ENCODE assay signal across 13 cellular contexts in the genomic region with DNA sequence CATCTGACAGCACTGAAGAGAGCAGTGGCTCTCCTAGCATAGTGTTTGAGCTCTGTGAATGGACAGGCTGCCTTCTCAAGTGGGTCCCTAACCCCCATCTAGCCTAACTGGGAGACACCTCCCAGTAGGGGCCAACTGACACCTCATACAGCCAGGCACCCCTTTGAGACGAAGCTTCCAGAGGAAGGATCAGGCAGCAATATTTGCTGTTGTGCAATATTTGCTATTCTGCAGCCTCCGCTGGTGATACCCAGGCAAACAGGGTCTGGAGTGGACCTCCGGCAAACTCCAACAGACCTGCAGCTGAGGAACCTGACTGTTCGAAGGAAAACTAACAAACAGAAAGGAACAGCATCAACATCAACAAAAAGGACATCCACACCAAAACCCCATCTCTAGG. TPM values are rescaled to one million over a fixed set of nuclear protein-coding genes. Genes with fewer than 3 reads are reported as not detected.
"Had no signal": no experiment of that assay in that cellular context is flagged by ENCODE, and none has a peak within 500 bp of the region (broad histone marks: within the 10 kb centered on the region; RNA-seq: fewer than 3 reads in every experiment).

No MANE protein-coding gene starts in this region.

RNA-seq across cellular contexts. Expression of a gene that starts 44.0 kb away (rescaled TPM):
- total RNA-seq: activated B cell treated with CpG ODN at 0.5 μM for 24 hours; activated CD4-positive, alpha-beta memory T cell treated with anti-CD3 and anti-CD28 coated beads for 36 hours; activated CD4-positive, alpha-beta memory T cell treated with anti-CD3 and anti-CD28 coated beads, Interleukin-2, amount 10 ng/mL, durations not matched to agents 7 days and 5 days; activated CD4-positive, alpha-beta T cell treated with anti-CD3 and anti-CD28 coated beads for 36 hours; activated CD4-positive, alpha-beta T cell treated with anti-CD3 and anti-CD28 coated beads, Interleukin-2, amount 10 ng/mL, durations not matched to agents 24 days and 14 days; activated CD4-positive, alpha-beta T cell treated with anti-CD3 and anti-CD28 coated beads, Interleukin-2, amount 10 ng/mL, durations not matched to agents 7 days and 5 days; activated CD8-positive, alpha-beta memory T cell treated with anti-CD3 and anti-CD28 coated beads for 36 hours; activated CD8-positive, alpha-beta memory T cell treated with anti-CD3 and anti-CD28 coated beads, Interleukin-2, amount 10 ng/mL, durations not matched to agents 7 days and 5 days; activated CD8-positive, alpha-beta T cell treated with anti-CD3 and anti-CD28 coated beads for 36 hours; activated CD8-positive, alpha-beta T cell treated with anti-CD3 and anti-CD28 coated beads, Interleukin-2, amount 10 ng/mL, durations not matched to agents 7 days and 5 days; T-helper 1 cell treated with Interleukin-12 subunit alpha and Interleukin-12 subunit beta and Interleukin-4 antibody, amounts not matched to agents 30 ng/mL and 1 ng/mL, for 36 hours; T-helper 17 cell; T-helper 2 cell treated with Interferon-gamma antibody and Interleukin-4, amounts not matched to agents 100 ng/mL and 5 ng/mL, for 36 hours had no signal
